Comparison of ENCODE assay signal across 19 cellular contexts in the genomic region with DNA sequence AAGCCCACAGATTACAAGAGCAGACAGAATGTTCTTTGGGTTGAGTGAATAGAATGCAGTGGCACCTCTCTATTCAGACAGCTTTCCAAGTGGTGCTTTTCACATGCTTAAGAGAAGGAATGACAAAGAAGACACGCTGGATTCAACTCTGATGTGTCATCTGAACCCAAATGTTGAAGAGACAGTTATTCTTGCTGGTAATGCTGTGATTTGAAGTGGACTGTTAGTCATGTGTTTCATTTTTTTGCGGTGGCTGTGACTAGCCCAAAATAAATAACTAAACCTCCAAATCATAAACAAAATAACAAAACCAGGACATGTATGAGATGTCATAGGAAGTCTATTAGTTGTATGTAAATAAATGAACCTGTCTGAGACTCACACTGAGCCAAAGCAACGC.
A peak's percentile ranks its signal among the peaks of the same experiment; 100 is the strongest.
DNase-seq lines count a peak whose midpoint lies in the region; ATAC-seq and TF ChIP-seq lines count a peak whose summit lies in the region.
"Had no signal": no experiment of that assay in that cellular context is flagged by ENCODE, and none has a peak within 500 bp of the region (broad histone marks: within the 10 kb centered on the region; RNA-seq: fewer than 3 reads in every experiment).

No MANE protein-coding gene starts in this region.

- ATAC-seq in left cardiac atrium, result peak; percentile 38 to 67
- ATAC-seq in heart left ventricle, result no peak
- ATAC-seq: K562, left ventricle myocardium superior, T-helper 17 cell had no signal

- H3K36me3 ChIP-seq in heart left ventricle, result no peaks in the 10 kb centered on the region
- H3K36me3 ChIP-seq: thoracic aorta had no signal

- H3K27me3 Mint-ChIP-seq in nephron progenitor cell (ENCODE audit: low read depth, poor library complexity), result no peaks in the 10 kb centered on the region
- H3K27me3 Mint-ChIP-seq: CD4-positive, alpha-beta T cell; T-helper 17 cell had no signal

- no peak overlapping the region for H3K27ac ChIP-seq in heart left ventricle
- H3K27ac ChIP-seq: thoracic aorta had no signal

- no peak overlapping the region for H3K27ac Mint-ChIP-seq in nephron progenitor cell
- H3K27ac Mint-ChIP-seq: CD4-positive, alpha-beta T cell; T-helper 17 cell had no signal

- no peaks in the 10 kb centered on the region for H3K27me3 ChIP-seq in heart left ventricle

- no peak for TF ChIP-seq CTCF in heart left ventricle (IDR thresholded peaks at IDR 0.05)
- TF ChIP-seq CTCF in nephron progenitor cell (IDR thresholded peaks at IDR 0.05), result no peak

- H3K9me3 Mint-ChIP-seq in nephron progenitor cell, result no peaks in the 10 kb centered on the region
- H3K9me3 Mint-ChIP-seq: CD4-positive, alpha-beta T cell had no signal

- no peak overlapping the region for H3K4me3 ChIP-seq in heart left ventricle
- H3K4me3 ChIP-seq: K562, thoracic aorta had no signal

- intact Hi-C loops in left cardiac atrium (cut with DNase I), result no loop called here
- intact Hi-C loops in heart left ventricle (cut with DNase I), result no loop called here

- peaks cover 0 to 19% (median 0%) of the 10 kb centered on the region in 12 donors for H3K4me1 ChIP-seq in heart left ventricle

- 73 to 86% (median 82%) methylated on average over 3 of the region's 3 CpGs for WGBS in heart left ventricle, 4 donors

- H3K4me1 Mint-ChIP-seq in nephron progenitor cell, result peaks cover 81% of the 10 kb centered on the region
- H3K4me1 Mint-ChIP-seq: T-helper 17 cell had no signal

- H3K36me3 Mint-ChIP-seq in nephron progenitor cell (ENCODE audit: low read depth), result no peaks in the 10 kb centered on the region

- H3K9me3 ChIP-seq in heart left ventricle, result peaks cover 0 to 3% (median 0%) of the 10 kb centered on the region in 12 donors
- H3K9me3 ChIP-seq: thoracic aorta had no signal

- no peak overlapping the region for H3K4me3 Mint-ChIP-seq in nephron progenitor cell
- H3K4me3 Mint-ChIP-seq: CD4-positive, alpha-beta T cell; nephron; T-helper 17 cell had no signal

- DNase-seq in left cardiac atrium (no peak), heart left ventricle (no peak), astrocyte of the hippocampus (ENCODE audit: low read depth, low spot score) (peak; percentile 53), iris pigment epithelial cell (ENCODE audit: low read depth) (peak; percentile 65), NCI-H510A (lab: John Stamatoyannopoulos, UW) (no peak), cerebellum (ENCODE audit: low spot score) (no peak), nephron progenitor cell (no peak)
- DNase-seq in activated naive CD4-positive, alpha-beta T cell treated with Interleukin-2 at 50 U/mL for 16 hours, result no peak
- DNase-seq: 8988T; activated CD4-positive, CD25-positive, alpha-beta regulatory T cell; CD4-positive, alpha-beta T cell; left ventricle myocardium superior; NCI-H1436 treated with DMSO at 0.1 percent for 48 hours; NCI-H2227 treated with DMSO at 0.1 percent for 48 hours; Right ventricle myocardium superior; T-helper 17 cell had no signal

- TF ChIP-seq POLR2A in heart left ventricle (IDR thresholded peaks at IDR 0.05), result no peak

Comparison
In these comparisons a context has a peak if more than half of its experiments do, and no peak if none do; other contexts are left out.
1. ATAC-seq: peak in left cardiac atrium (2 of 2); none in heart left ventricle (0 of 4).
2. DNase-seq: peak in astrocyte of the hippocampus (single experiment) and iris pigment epithelial cell (single experiment); none in left cardiac atrium (single experiment), heart left ventricle (0 of 5), NCI-H510A (single experiment), activated naive CD4-positive, alpha-beta T cell treated with Interleukin-2 at 50 U/mL for 16 hours (single experiment), cerebellum (single experiment) and nephron progenitor cell (single experiment).